In genomic region chr1:23568608-23569383, GRCh38 we compare ENCODE assay signal across 9 cellular contexts. TPM values are rescaled to one million over a fixed set of nuclear protein-coding genes. Genes with fewer than 3 reads are reported as not detected.
DNase-seq lines count a peak whose midpoint lies in the region; ATAC-seq and TF ChIP-seq lines count a peak whose summit lies in the region.
"Had no signal": no experiment of that assay in that cellular context is flagged by ENCODE, and none has a peak within 500 bp of the region (broad histone marks: within the 10 kb centered on the region; RNA-seq: fewer than 3 reads in every experiment).

No MANE protein-coding gene starts in this region.

- TF ChIP-seq CTCF in MM.1S (IDR thresholded peaks at IDR 0.05; ENCODE audit: low read length) = no peak

- DNase-seq in MM.1S = no peak
- DNase-seq in effector memory CD4-positive, alpha-beta T cell = no peak
- no peak for DNase-seq in naive thymus-derived CD4-positive, alpha-beta T cell
- no peak for DNase-seq in MG63
- no peak for DNase-seq in cerebellar nuclear complex (lab: John Stamatoyannopoulos, UW)
- no peak for DNase-seq in activated CD4-positive, alpha-beta T cell treated with anti-CD3 and anti-CD28 coated beads for 1 hour
- DNase-seq: NCI-H1694 treated with DMSO at 0.1 percent for 48 hours had no signal

- peak overlapping the region; percentile 78 to 98 (median 94) for H3K4me3 Mint-ChIP-seq in naive thymus-derived CD4-positive, alpha-beta T cell

- peak overlapping the region; percentile 3 to 96 (median 81) for H3K27ac Mint-ChIP-seq in naive thymus-derived CD4-positive, alpha-beta T cell

- H3K27me3 Mint-ChIP-seq in naive thymus-derived CD4-positive, alpha-beta T cell = peaks cover 0 to 66% (median 6%) of the 10 kb centered on the region in 5 donors

- H3F3A ChIP-seq in MM.1S (ENCODE audit: insufficient read depth, low read length) = no peaks in the 10 kb centered on the region

- H3K27me3 ChIP-seq in ACC112 (ENCODE audit: insufficient read depth, low read length) (no peaks in the 10 kb centered on the region), MM.1S (replicated peaks; ENCODE audit: insufficient read depth, low read length) (peaks cover 40% of the 10 kb centered on the region), MG63 (no peaks in the 10 kb centered on the region)
- no peaks in the 10 kb centered on the region for H3K27me3 ChIP-seq in effector memory CD4-positive, alpha-beta T cell (replicated peaks; ENCODE audit: control insufficient read depth, insufficient read depth, low read length, poor library complexity, severe bottlenecking)
- H3K27me3 ChIP-seq in naive thymus-derived CD4-positive, alpha-beta T cell (ENCODE audit: control insufficient read depth in 2 of 2, insufficient read depth in 2 of 2, low read length in 2 of 2) = no peaks in the 10 kb centered on the region

- no peaks in the 10 kb centered on the region for H3K9me3 ChIP-seq in MM.1S (replicated peaks; ENCODE audit: insufficient read depth, low read length)
- H3K9me3 ChIP-seq in effector memory CD4-positive, alpha-beta T cell (ENCODE audit: control insufficient read depth, low read length) = no peaks in the 10 kb centered on the region
- no peaks in the 10 kb centered on the region for H3K9me3 ChIP-seq in naive thymus-derived CD4-positive, alpha-beta T cell (ENCODE audit: control insufficient read depth in 2 of 3, low read length in 3 of 3)
- H3K9me3 ChIP-seq in MG63 = no peaks in the 10 kb centered on the region

- H3K4me1 ChIP-seq in ACC112 (ENCODE audit: control insufficient read depth, insufficient read depth, low read length, unreplicated experiment) = peaks cover 12% of the 10 kb centered on the region
- H3K4me1 ChIP-seq in MM.1S (ENCODE audit: low read length) = no peaks in the 10 kb centered on the region
- peaks cover 6% of the 10 kb centered on the region for H3K4me1 ChIP-seq in effector memory CD4-positive, alpha-beta T cell (ENCODE audit: control insufficient read depth, insufficient read depth, low read length, poor library complexity, severe bottlenecking)
- peaks cover 0 to 4% of the 10 kb centered on the region in 2 donors for H3K4me1 ChIP-seq in naive thymus-derived CD4-positive, alpha-beta T cell (ENCODE audit: control insufficient read depth in 2 of 2, insufficient read depth in 2 of 2, low read length in 2 of 2)

- peaks cover 0 to 1% (median 0%) of the 10 kb centered on the region in 11 donors for H3K9me3 Mint-ChIP-seq in naive thymus-derived CD4-positive, alpha-beta T cell

- H3K4me1 Mint-ChIP-seq in naive thymus-derived CD4-positive, alpha-beta T cell = peaks cover 9 to 41% (median 29%) of the 10 kb centered on the region in 7 donors

- ATAC-seq in naive thymus-derived CD4-positive, alpha-beta T cell = no peak
- ATAC-seq in HG02759 (IDR thresholded peaks at IDR 0.05; ENCODE audit: unreplicated experiment) = no peak

- H3K9me2 ChIP-seq in MM.1S (replicated peaks; ENCODE audit: insufficient read depth, low read length) = no peaks in the 10 kb centered on the region

- H4K20me1 ChIP-seq in MM.1S (ENCODE audit: insufficient read depth, low read length) = no peaks in the 10 kb centered on the region

- peak overlapping the region; percentile 90 for H2AFZ ChIP-seq in ACC112 (ENCODE audit: low read length, unreplicated experiment)
- H2AFZ ChIP-seq in MM.1S (ENCODE audit: low read length) = no peak overlapping the region

- H3K36me3 Mint-ChIP-seq in naive thymus-derived CD4-positive, alpha-beta T cell = peaks cover 0 to 6% (median 0%) of the 10 kb centered on the region in 5 donors

- H3K9ac ChIP-seq in MM.1S (ENCODE audit: low read length) = no peak overlapping the region

- intact Hi-C loops in naive thymus-derived CD4-positive, alpha-beta T cell (cut with micrococcal nuclease) = loop anchor here in 1 of 2 donors (1.0 kb wide), 2 partner anchors 8 to 9 kb away; partner anchors contain the start of gene ID3

- H3K36me3 ChIP-seq in ACC112 (ENCODE audit: insufficient read depth, low read length) (no peaks in the 10 kb centered on the region), MM.1S (replicated peaks; ENCODE audit: insufficient read depth, low read length) (no peaks in the 10 kb centered on the region), MG63 (no peaks in the 10 kb centered on the region)
- H3K36me3 ChIP-seq in effector memory CD4-positive, alpha-beta T cell (ENCODE audit: control insufficient read depth, insufficient read depth, low read length) = no peaks in the 10 kb centered on the region
- H3K36me3 ChIP-seq in naive thymus-derived CD4-positive, alpha-beta T cell (ENCODE audit: control insufficient read depth in 2 of 3, insufficient read depth in 3 of 3, low read length in 3 of 3) = no peaks in the 10 kb centered on the region

- H3K4me3 ChIP-seq in ACC112 (ENCODE audit: low read depth, low read length) = peak overlapping the region; percentile 78
- no peak overlapping the region for H3K4me3 ChIP-seq in MM.1S (ENCODE audit: low read length)
- H3K4me3 ChIP-seq in effector memory CD4-positive, alpha-beta T cell (ENCODE audit: insufficient read depth, low read depth, low read length, poor library complexity, severe bottlenecking) = peak overlapping the region; percentile 50
- peak overlapping the region; percentile 37 for H3K4me3 ChIP-seq in naive thymus-derived CD4-positive, alpha-beta T cell (ENCODE audit: low read length)
- H3K4me3 ChIP-seq in MG63 = no peak overlapping the region; the same call in 1 of the 2 replicates

- H3K27ac ChIP-seq in ACC112 (ENCODE audit: low read depth, low read length) (0 out of 2 replicates have a peak overlapping the region, but pooled peaks have one; percentile 20), MM.1S (ENCODE audit: low read length) (no peak overlapping the region)
- no peak overlapping the region for H3K27ac ChIP-seq in effector memory CD4-positive, alpha-beta T cell (ENCODE audit: insufficient read depth, low read length, poor library complexity, severe bottlenecking)
- H3K27ac ChIP-seq in naive thymus-derived CD4-positive, alpha-beta T cell (ENCODE audit: low read depth, low read length) = no peak overlapping the region

- H3K4me2 ChIP-seq in MM.1S (ENCODE audit: low read depth, low read length) = peak overlapping the region; percentile 27; the same call in 1 of the 2 replicates

- POLR2A ChIA-PET in naive thymus-derived CD4-positive, alpha-beta T cell (lab: Charles Lee) = interaction anchor here (0.8 to 57.7 kb wide), 7 partner anchors 8 to 64 kb away, joined by 3 to 1267 read pairs (median 8); partner anchors contain the start of gene ID3

- H3K79me2 ChIP-seq in ACC112 (ENCODE audit: control insufficient read depth, insufficient read depth, low read length, unreplicated experiment) = no peaks in the 10 kb centered on the region
- no peaks in the 10 kb centered on the region for H3K79me2 ChIP-seq in MM.1S (ENCODE audit: low read length)

- CTCF ChIA-PET in naive thymus-derived CD4-positive, alpha-beta T cell (lab: Charles Lee) = interaction anchor here (0.9 to 2.1 kb wide), 3 partner anchors 9 to 69 kb away, joined by 3 to 9 read pairs (median 3); no protein-coding TSS in a partner anchor

RNA-seq across cellular contexts. Expression of gene ID3, which starts 9.5 kb away (rescaled TPM):
- 10 to 100 TPM; 14.8 to 89.4 (median 34.1) TPM for total RNA-seq in naive thymus-derived CD4-positive, alpha-beta T cell
- 10 to 100 TPM; 13.0 to 28.3 TPM for polyA plus RNA-seq in naive thymus-derived CD4-positive, alpha-beta T cell
- 190 and 463 TPM in 2 replicates for total RNA-seq in MG63 (2014; rRNA removed; shearing (Covaris generic); ENCODE audit: low replicate concordance)

RNA-seq across cellular contexts. Expression of gene E2F2, which starts 37.8 kb away (rescaled TPM):
- total RNA-seq in naive thymus-derived CD4-positive, alpha-beta T cell = 10 to 100 TPM in 1 of 5 experiments, 1 to 10 TPM in 1, under 1 TPM in 2, not detected in 1; 0.14 to 65.7 (median 2.5) TPM
- polyA plus RNA-seq in naive thymus-derived CD4-positive, alpha-beta T cell = not detected
- 4.3 and 6.9 TPM in 2 replicates for total RNA-seq in MG63 (2014; rRNA removed; shearing (Covaris generic); ENCODE audit: low replicate concordance)

Comparison
In these comparisons a context has a peak if more than half of its experiments do, and no peak if none do; other contexts are left out.
1. H3K4me3 ChIP-seq: peak in ACC112 (single experiment), effector memory CD4-positive, alpha-beta T cell (single experiment) and naive thymus-derived CD4-positive, alpha-beta T cell (single experiment); none in MM.1S (single experiment) and MG63 (single experiment).